Comparison of ENCODE assay signal across 9 cellular contexts in genomic region chr11:31240340-31240904, GRCh38.
DNase-seq lines count a peak whose midpoint lies in the region; ATAC-seq, FAIRE-seq and TF ChIP-seq lines count a peak whose summit lies in the region.
"Had no signal": no experiment of that assay in that cellular context is flagged by ENCODE, and none has a peak within 500 bp of the region (broad histone marks: within the 10 kb centered on the region; RNA-seq: fewer than 3 reads in every experiment).

No MANE protein-coding gene starts in this region.

- H3K14ac ChIP-seq in mesenchymal stem cell (ENCODE audit: low read length in 2 of 2) = no peak overlapping the region

- no peak for TF ChIP-seq POLR2A in K562 (conservative IDR thresholded peaks at IDR 0.05)

- intact Hi-C loops in K562 (cut with micrococcal nuclease) = loop anchor here (1.0 to 10.0 kb wide), 5 partner anchors 134 to 936 kb away; no protein-coding TSS in a partner anchor

- no peaks in the 10 kb centered on the region for H3K9me1 ChIP-seq in K562 (ENCODE audit: control insufficient read depth, insufficient read depth, low read length)

- H3K9ac ChIP-seq in K562 (ENCODE audit: insufficient read depth in 1 of 2, low read depth in 2 of 2, low read length in 2 of 2) (no peak overlapping the region), mesenchymal stem cell (ENCODE audit: low read length) (no peak overlapping the region)

- FAIRE-seq in K562 (lab: Jason Lieb, UNC) = peak; percentile 84

- no TSS peak for BruUV-seq in K562 (replicated peaks; lab: Mats Ljungman, UMichigan)

- H3K4me1 ChIP-seq in K562 (replicated peaks in 1 of 2; ENCODE audit: control insufficient read depth in 2 of 2, insufficient read depth in 2 of 2, low read length in 2 of 2) (no peaks in the 10 kb centered on the region), mesenchymal stem cell (ENCODE audit: control insufficient read depth, insufficient read depth, low read depth, low read length) (peaks cover 2% of the 10 kb centered on the region)

- no peak overlapping the region for H2AK5ac ChIP-seq in mesenchymal stem cell (ENCODE audit: low read length, severe bottlenecking)

- H2AFZ ChIP-seq in K562 (ENCODE audit: low read depth, low read length) = no peak overlapping the region
- H2AFZ ChIP-seq in mesenchymal stem cell (ENCODE audit: low read depth, low read length) = no peak overlapping the region

- no peaks in the 10 kb centered on the region for H4K20me1 ChIP-seq in K562 (replicated peaks; ENCODE audit: control insufficient read depth, insufficient read depth, low read length)

- H3K36me3 ChIP-seq in K562 (ENCODE audit: control insufficient read depth, insufficient read depth, low read length) (no peaks in the 10 kb centered on the region), mesenchymal stem cell (ENCODE audit: control insufficient read depth in 1 of 2, insufficient read depth in 2 of 2, low read depth in 1 of 2, low read length in 2 of 2) (no peaks in the 10 kb centered on the region)

- in situ Hi-C loops in K562 (cut with MboI) = loop anchor here (10.0 to 25.0 kb wide), 2 partner anchors 634 to 922 kb away; no protein-coding TSS in a partner anchor

- H4K91ac ChIP-seq in mesenchymal stem cell (ENCODE audit: low read length) = no peak overlapping the region

- no peak for TF ChIP-seq EP300 in K562 (IDR thresholded peaks at IDR 0.05; ENCODE audit: low read length)

- H3K4me3 ChIP-seq in K562 (no peak overlapping the region), mesenchymal stem cell (ENCODE audit: insufficient read depth in 1 of 2, low read depth in 1 of 2, low read length in 2 of 2) (no peak overlapping the region)

- CTCF ChIA-PET in HEK293T (lab: Yijun Ruan, JAX) = interaction anchor here (0.9 to 1.7 kb wide), 3 partner anchors 134 to 935 kb away, joined by 4 to 6 read pairs (median 6); no protein-coding TSS in a partner anchor
- CTCF ChIA-PET in K562 (lab: Yijun Ruan, JAX; ENCODE audit: low intra/inter-chr PET ratio) = interaction anchor here (0.5 to 1.8 kb wide), 4 partner anchors 629 to 936 kb away, joined by 3 to 9 read pairs (median 6); no protein-coding TSS in a partner anchor

- no peak overlapping the region for H2BK15ac ChIP-seq in mesenchymal stem cell (ENCODE audit: low read depth, poor library complexity, severe bottlenecking)

- 2% methylated on average over 5 of the region's 5 CpGs for WGBS in K562 (ENCODE audit: insufficient coverage, low coverage, missing lambda C conversion rate)
- 17% methylated on average over 3 of the region's 5 CpGs for WGBS in mesenchymal stem cell

- H2BK12ac ChIP-seq in mesenchymal stem cell (ENCODE audit: low read length in 2 of 2) = no peak overlapping the region

- peak; percentile 47 to 74 (median 63); a peak in 5 of 6 replicates for TF ChIP-seq CTCF in K562 (IDR thresholded peaks at IDR 0.05 in 2 of 3, conservative IDR thresholded peaks at IDR 0.05 in 1 of 3; ENCODE audit: insufficient read depth in 2 of 3, low read depth in 1 of 3, low read length in 3 of 3)

- H3K79me1 ChIP-seq in mesenchymal stem cell (replicated peaks; ENCODE audit: low read length, poor library complexity, severe bottlenecking) = no peaks in the 10 kb centered on the region

- DNase-seq in DMS53 (lab: John Stamatoyannopoulos, UW) (peak; percentile 65), HEK293T (ENCODE audit: extremely low spot score) (peak; percentile 30), NCI-H748 treated with DMSO at 0.1 percent for 48 hours (lab: John Stamatoyannopoulos, UW) (peak; percentile 48), K562 (ENCODE audit: extremely low read depth in 1 of 4, low spot score in 3 of 4) (peak; percentile 19 to 68 (median 26)), mesenchymal stem cell (peak; percentile 47), KG1 (lab: John Stamatoyannopoulos, UW) (no peak)

- H3K27ac ChIP-seq in K562 (ENCODE audit: extremely low read depth, low read depth, low read length) (no peak overlapping the region), mesenchymal stem cell (ENCODE audit: low read length, poor library complexity, severe bottlenecking) (no peak overlapping the region)

- H3K4me2 ChIP-seq in K562 (ENCODE audit: insufficient read depth, low read length) (no peak overlapping the region), mesenchymal stem cell (ENCODE audit: low read length, poor library complexity, severe bottlenecking) (no peak overlapping the region)

- no peak overlapping the region for H3K23ac ChIP-seq in mesenchymal stem cell (ENCODE audit: low read length in 2 of 2)

- no peaks in the 10 kb centered on the region for H3K27me3 ChIP-seq in K562 (ENCODE audit: control insufficient read depth in 2 of 2, insufficient read depth in 2 of 2, low read length in 2 of 2)
- no peaks in the 10 kb centered on the region for H3K27me3 ChIP-seq in mesenchymal stem cell (ENCODE audit: control insufficient read depth in 1 of 2, insufficient read depth in 1 of 2, low read length in 2 of 2)

- POLR2A ChIA-PET in HEK293T (lab: Yijun Ruan, JAX) (no interaction called here), K562 (lab: Yijun Ruan, JAX) (no interaction called here)

- H2BK5ac ChIP-seq in mesenchymal stem cell (ENCODE audit: low read depth, low read length, poor library complexity, severe bottlenecking) = no peak overlapping the region

- no peak overlapping the region for H4K8ac ChIP-seq in mesenchymal stem cell (ENCODE audit: low read length)

- peak; percentile 69 to 81 for TF ChIP-seq RAD21 in K562 (CRISPR knock-in tag; conservative IDR thresholded peaks at IDR 0.05 in 1 of 2, IDR thresholded peaks at IDR 0.05 in 1 of 2)

- ATAC-seq in K562 = peak; percentile 89
- ATAC-seq in GM19455 (IDR thresholded peaks at IDR 0.05; ENCODE audit: unreplicated experiment) = no peak
- no peak for ATAC-seq in GM21619 (IDR thresholded peaks at IDR 0.05; ENCODE audit: unreplicated experiment)
- ATAC-seq: T-cell had no signal

- H3K18ac ChIP-seq in mesenchymal stem cell (ENCODE audit: low read depth in 1 of 2, low read length in 2 of 2) = no peak overlapping the region

- no peaks in the 10 kb centered on the region for H3K79me2 ChIP-seq in K562 (ENCODE audit: control insufficient read depth, insufficient read depth, low read length)

- no peak overlapping the region for H3K4ac ChIP-seq in mesenchymal stem cell (ENCODE audit: low read depth in 1 of 2, low read length in 2 of 2)

- H3K9me3 ChIP-seq in K562 (replicated peaks; ENCODE audit: control insufficient read depth, insufficient read depth, low read depth, low read length) (no peaks in the 10 kb centered on the region), mesenchymal stem cell (ENCODE audit: control insufficient read depth, low read length) (no peaks in the 10 kb centered on the region)

- H2BK120ac ChIP-seq in mesenchymal stem cell (ENCODE audit: low read depth, low read length) = no peak overlapping the region

TF ChIP-seq in HEK293T, 16 proteins besides CTCF, POLR2A, EP300 and RAD21 (continues in another document):
- no peak for TF ChIP-seq L3MBTL2 (conservative IDR thresholded peaks at IDR 0.05)
- no peak for TF ChIP-seq ELF4 (IDR thresholded peaks at IDR 0.05)
- no peak for TF ChIP-seq ZNF384 (IDR thresholded peaks at IDR 0.05)
- TF ChIP-seq BHLHE40 (IDR thresholded peaks at IDR 0.05; ENCODE audit: borderline replicate concordance) = no peak
- TF ChIP-seq SP1 (IDR thresholded peaks at IDR 0.05) = no peak
- TF ChIP-seq FOXK2 (IDR thresholded peaks at IDR 0.05) = no peak
- no peak for TF ChIP-seq HDGF (IDR thresholded peaks at IDR 0.05; ENCODE audit: borderline replicate concordance)
- no peak for TF ChIP-seq FOXM1 (IDR thresholded peaks at IDR 0.05; ENCODE audit: borderline replicate concordance)
- TF ChIP-seq NFRKB (IDR thresholded peaks at IDR 0.05) = no peak
- no peak for TF ChIP-seq LEF1 (IDR thresholded peaks at IDR 0.05; ENCODE audit: borderline replicate concordance)
- TF ChIP-seq CTBP1 (IDR thresholded peaks at IDR 0.05; ENCODE audit: borderline replicate concordance) = no peak
- no peak for TF ChIP-seq SUZ12 (IDR thresholded peaks at IDR 0.05)
- TF ChIP-seq TARDBP (IDR thresholded peaks at IDR 0.05) = no peak
- no peak for TF ChIP-seq PKNOX1 (IDR thresholded peaks at IDR 0.05)
- no peak for TF ChIP-seq FOXA1 (IDR thresholded peaks at IDR 0.05)

TF ChIP-seq in K562, 482 proteins besides CTCF, POLR2A, EP300 and RAD21 (continues in another document):
- TF ChIP-seq DEAF1 (CRISPR knock-in tag; IDR thresholded peaks at IDR 0.05) = 0 out of 2 replicates have a peak, but pooled peaks have one; percentile 24
- peak; percentile 27; the same call in 1 of the 2 replicates for TF ChIP-seq VEZF1 (CRISPR knock-in tag; IDR thresholded peaks at IDR 0.05)
- TF ChIP-seq E2F4 (CRISPR knock-in tag; IDR thresholded peaks at IDR 0.05; ENCODE audit: low read depth) = no peak
- peak; percentile 44; the same call in 1 of the 2 replicates for TF ChIP-seq SMC3 (conservative IDR thresholded peaks at IDR 0.05; ENCODE audit: insufficient read depth, low read depth, low read length)
